Comparison of ENCODE assay signal across 20 cellular contexts in the genomic region with DNA sequence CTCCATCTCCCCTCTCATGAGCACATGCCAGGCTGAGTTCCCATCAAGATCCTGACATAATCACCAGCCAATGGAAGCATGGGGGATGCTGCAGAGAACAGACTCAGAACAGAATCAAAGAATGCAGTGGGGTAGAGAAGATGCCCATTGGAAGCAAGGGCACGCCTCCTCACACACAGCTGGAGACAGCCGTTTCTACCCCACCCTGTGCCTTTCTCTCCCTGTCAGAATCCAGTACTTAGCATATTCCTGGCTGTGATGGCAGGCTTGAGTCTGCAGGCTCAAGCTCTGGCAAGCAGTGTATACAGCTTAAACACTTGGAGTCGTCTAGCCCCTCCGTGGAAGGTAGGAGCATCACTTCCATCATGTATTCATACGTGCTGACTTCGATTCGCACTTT.
"Had no signal": no experiment of that assay in that cellular context is flagged by ENCODE, and none has a peak within 500 bp of the region (broad histone marks: within the 10 kb centered on the region; RNA-seq: fewer than 3 reads in every experiment).

No MANE protein-coding gene starts in this region.

- H3K4me3 Mint-ChIP-seq: activated B cell treated with CpG ODN at 0.5 μM for 24 hours; activated CD4-positive, alpha-beta memory T cell treated with anti-CD3 and anti-CD28 coated beads for 36 hours; activated CD4-positive, alpha-beta T cell treated with anti-CD3 and anti-CD28 coated beads, Interleukin-2, amount 10 ng/mL, durations not matched to agents 24 days and 14 days; activated naive CD8-positive, alpha-beta T cell treated with anti-CD3 and anti-CD28 coated beads, Interleukin-2, amount 50 U/mL, for 24 hours; activated T-cell treated with anti-CD3 and anti-CD28 coated beads, Interleukin-2, amount 50 U/mL, for 4 hours had no signal

- H3K27me3 ChIP-seq: MG63 had no signal

- H3K27me3 Mint-ChIP-seq: activated B cell treated with CpG ODN at 0.5 μM for 24 hours; activated CD4-positive, alpha-beta memory T cell treated with anti-CD3 and anti-CD28 coated beads for 36 hours; activated CD4-positive, alpha-beta T cell treated with anti-CD3 and anti-CD28 coated beads, Interleukin-2, amount 10 ng/mL, durations not matched to agents 24 days and 14 days; activated naive CD8-positive, alpha-beta T cell treated with anti-CD3 and anti-CD28 coated beads, Interleukin-2, amount 50 U/mL, for 24 hours had no signal

- H3K36me3 Mint-ChIP-seq: activated CD4-positive, alpha-beta memory T cell treated with anti-CD3 and anti-CD28 coated beads for 36 hours; activated naive CD4-positive, alpha-beta T cell treated with anti-CD3 and anti-CD28 coated beads, Interleukin-2, amount 50 U/mL, for 72 hours had no signal

- DNase-seq: activated B cell treated with CpG ODN at 0.5 μM for 24 hours; activated CD4-positive, alpha-beta memory T cell treated with anti-CD3 and anti-CD28 coated beads for 36 hours; activated CD4-positive, alpha-beta T cell treated with anti-CD3 and anti-CD28 coated beads for 1 hour; activated CD4-positive, alpha-beta T cell treated with anti-CD3 and anti-CD28 coated beads, Interleukin-2, amount 10 ng/mL, durations not matched to agents 24 days and 14 days; activated CD8-positive, alpha-beta memory T cell treated with anti-CD3 and anti-CD28 coated beads for 24 hours; activated effector memory CD4-positive, alpha-beta T cell treated with anti-CD3 and anti-CD28 coated beads, Interleukin-2, amount 50 U/mL, for 16 hours; activated naive CD4-positive, alpha-beta T cell treated with Interleukin-2 at 50 U/mL for 16 hours; activated naive CD8-positive, alpha-beta T cell treated with anti-CD3 and anti-CD28 coated beads, Interleukin-2, amount 50 U/mL, for 24 hours; activated T-cell treated with anti-CD3 and anti-CD28 coated beads, Interleukin-2, amount 50 U/mL, for 4 hours; NCI-H1092 treated with DMSO at 0.1 percent for 48 hours; NCI-H1417 treated with DMSO at 0.1 percent for 48 hours; NCI-H2029; NCI-H2107; NCI-H226; NCI-H526; NCI-H82; SIG-M5 had no signal

- ATAC-seq: activated naive CD4-positive, alpha-beta T cell treated with anti-CD3 and anti-CD28 coated beads, Interleukin-2, amount 50 U/mL, for 72 hours; activated T-cell treated with anti-CD3 and anti-CD28 coated beads, Interleukin-2, amount 50 U/mL, for 4 hours had no signal

- H3K27ac Mint-ChIP-seq: activated B cell treated with CpG ODN at 0.5 μM for 24 hours; activated CD4-positive, alpha-beta memory T cell treated with anti-CD3 and anti-CD28 coated beads for 36 hours; activated CD4-positive, alpha-beta T cell treated with anti-CD3 and anti-CD28 coated beads, Interleukin-2, amount 10 ng/mL, durations not matched to agents 24 days and 14 days; activated naive CD4-positive, alpha-beta T cell treated with anti-CD3 and anti-CD28 coated beads, Interleukin-2, amount 50 U/mL, for 72 hours; activated naive CD8-positive, alpha-beta T cell treated with anti-CD3 and anti-CD28 coated beads, Interleukin-2, amount 50 U/mL, for 24 hours had no signal

- H3K9me3 Mint-ChIP-seq: activated B cell treated with CpG ODN at 0.5 μM for 24 hours; activated CD4-positive, alpha-beta T cell treated with anti-CD3 and anti-CD28 coated beads, Interleukin-2, amount 10 ng/mL, durations not matched to agents 24 days and 14 days; activated naive CD4-positive, alpha-beta T cell treated with anti-CD3 and anti-CD28 coated beads, Interleukin-2, amount 50 U/mL, for 72 hours; activated naive CD8-positive, alpha-beta T cell treated with anti-CD3 and anti-CD28 coated beads, Interleukin-2, amount 50 U/mL, for 24 hours; activated T-cell treated with anti-CD3 and anti-CD28 coated beads, Interleukin-2, amount 50 U/mL, for 4 hours had no signal

- H3K36me3 ChIP-seq: MG63 had no signal

- H3K9me3 ChIP-seq: MG63 had no signal

- H3K4me1 Mint-ChIP-seq: activated B cell treated with CpG ODN at 0.5 μM for 24 hours; activated CD4-positive, alpha-beta T cell treated with anti-CD3 and anti-CD28 coated beads, Interleukin-2, amount 10 ng/mL, durations not matched to agents 24 days and 14 days; activated naive CD8-positive, alpha-beta T cell treated with anti-CD3 and anti-CD28 coated beads, Interleukin-2, amount 50 U/mL, for 24 hours had no signal

- H3K27ac ChIP-seq: SK-N-MC had no signal

- H3K4me3 ChIP-seq: MG63, SK-N-MC had no signal
